1 cellular context compared by ENCODE assay signal in genomic region chr4:4981427-4981826, GRCh38.
TF ChIP-seq lines count a peak whose summit lies in the region.

No MANE protein-coding gene starts in this region.

TF ChIP-seq in HepG2, 621 proteins besides CTCF, POLR2A, EP300 and RAD21 (continued from another document):
- TF ChIP-seq RBAK (CRISPR knock-in tag; IDR thresholded peaks at IDR 0.05) = no peak
- TF ChIP-seq ZNF280D (CRISPR knock-in tag; IDR thresholded peaks at IDR 0.05) = no peak
- TF ChIP-seq ZNF75D (CRISPR knock-in tag; IDR thresholded peaks at IDR 0.05; ENCODE audit: borderline replicate concordance) = no peak
- TF ChIP-seq ZNF331 (CRISPR knock-in tag; IDR thresholded peaks at IDR 0.05) = no peak
- no peak for TF ChIP-seq ZNF737 (CRISPR knock-in tag; IDR thresholded peaks at IDR 0.05; ENCODE audit: borderline replicate concordance)
- no peak for TF ChIP-seq ZNF30 (CRISPR knock-in tag; IDR thresholded peaks at IDR 0.05)
